Comparison of ENCODE assay signal across 13 cellular contexts in genomic region chr4:94419956-94420355, GRCh38. TPM values are rescaled to one million over a fixed set of nuclear protein-coding genes. Genes with fewer than 3 reads are reported as not detected.
A peak's percentile ranks its signal among the peaks of the same experiment; 100 is the strongest.
DNase-seq lines count a peak whose midpoint lies in the region; ATAC-seq and TF ChIP-seq lines count a peak whose summit lies in the region.
"Had no signal": no experiment of that assay in that cellular context is flagged by ENCODE, and none has a peak within 500 bp of the region (broad histone marks: within the 10 kb centered on the region; RNA-seq: fewer than 3 reads in every experiment).

No MANE protein-coding gene starts in this region.

- peaks cover 1% of the 10 kb centered on the region for H3K27me3 Mint-ChIP-seq in endodermal cell (ENCODE audit: insufficient read depth)

- ATAC-seq in IMR-90 (ENCODE audit: low read depth): peak; percentile 81
- ATAC-seq: activated CD4-positive, alpha-beta T cell treated with anti-CD3 and anti-CD28 coated beads for 36 hours; activated T-helper 17 cell treated with anti-CD3 and anti-CD28 coated beads, Interleukin-2, amount 50 U/mL, for 72 hours had no signal

- no peak overlapping the region for H3K4me3 Mint-ChIP-seq in endodermal cell
- H3K4me3 Mint-ChIP-seq: activated CD4-positive, alpha-beta T cell treated with anti-CD3 and anti-CD28 coated beads for 36 hours; activated T-helper 17 cell treated with anti-CD3 and anti-CD28 coated beads, Interleukin-2, amount 50 U/mL, for 72 hours had no signal

- no peak overlapping the region for H3K23ac ChIP-seq in IMR-90 (ENCODE audit: low read depth, low read length)

- H3K9me3 ChIP-seq in IMR-90 (ENCODE audit: control insufficient read depth, insufficient read depth, low read length) (peaks cover 3% of the 10 kb centered on the region; the same call in 1 of the 2 replicates), endodermal cell (ENCODE audit: control insufficient read depth, low read length) (peaks cover 55% of the 10 kb centered on the region)

- dilution Hi-C loops in IMR-90 (cut with HindIII; ENCODE audit: low sequenced_read_pairs, unreplicated experiment): no loop called here

- CTCF ChIA-PET in IMR-90 (lab: Yijun Ruan, JAX): interaction anchor here (0.7 kb wide), 1 partner anchor 339 kb away, joined by 3 read pairs; no protein-coding TSS in a partner anchor

- H3K36me3 Mint-ChIP-seq in endodermal cell (ENCODE audit: low read depth): peaks cover 6% of the 10 kb centered on the region

- H3K27ac ChIP-seq in ACC112 (ENCODE audit: low read depth, low read length): peak overlapping the region; percentile 55
- H3K27ac ChIP-seq in IMR-90 (ENCODE audit: insufficient read depth, low read length): no peak overlapping the region
- no peak overlapping the region for H3K27ac ChIP-seq in endodermal cell (ENCODE audit: low read depth, low read length)

- H3K79me2 ChIP-seq in ACC112 (ENCODE audit: control insufficient read depth, insufficient read depth, low read length, unreplicated experiment): no peaks in the 10 kb centered on the region

- TF ChIP-seq RAD21 in IMR-90 (IDR thresholded peaks at IDR 0.05; ENCODE audit: low read length): no peak

- POLR2A ChIA-PET in IMR-90 (lab: Charles Lee; ENCODE audit: unreplicated experiment): no interaction called here

- H2AFZ ChIP-seq in ACC112 (ENCODE audit: low read length, unreplicated experiment) (peak overlapping the region; percentile 62), IMR-90 (replicated peaks; ENCODE audit: low read length, poor library complexity) (no peak overlapping the region)

- H3K4ac ChIP-seq in IMR-90 (ENCODE audit: low read depth, low read length): no peak overlapping the region

- peaks cover 41% of the 10 kb centered on the region for H3K9me3 Mint-ChIP-seq in endodermal cell

- no peak overlapping the region for H4K8ac ChIP-seq in IMR-90 (ENCODE audit: low read depth in 2 of 2, low read length in 2 of 2)

- H3K36me3 ChIP-seq in ACC112 (ENCODE audit: insufficient read depth, low read length): no peaks in the 10 kb centered on the region
- H3K36me3 ChIP-seq in IMR-90 (ENCODE audit: control insufficient read depth, insufficient read depth, low read length): no peaks in the 10 kb centered on the region
- no peaks in the 10 kb centered on the region for H3K36me3 ChIP-seq in endodermal cell (ENCODE audit: control insufficient read depth, insufficient read depth, low read length)

- DNase-seq in IMR-90: peak; percentile 78
- DNase-seq in endodermal cell: no peak
- peak; percentile 61 for DNase-seq in kidney tubule cell (ENCODE audit: low spot score)
- no peak for DNase-seq in H4 (ENCODE audit: low spot score)
- no peak for DNase-seq in NCI-H2107 (lab: John Stamatoyannopoulos, UW)
- no peak for DNase-seq in SKM-1 treated with dmso at 0.1 percent for 144 hours (lab: John Stamatoyannopoulos, UW; ENCODE audit: unreplicated experiment)
- DNase-seq in GOT3 (lab: John Stamatoyannopoulos, UW): no peak
- DNase-seq: activated CD4-positive, alpha-beta T cell treated with anti-CD3 and anti-CD28 coated beads for 36 hours; AML-193; cerebellar nuclear complex; SW 1271 had no signal

- 0 out of 2 replicates have a peak overlapping the region, but pooled peaks have one; percentile 27 for H3K4me3 ChIP-seq in ACC112 (ENCODE audit: low read depth, low read length)
- H3K4me3 ChIP-seq in IMR-90 (ENCODE audit: insufficient read depth, low read depth, low read length): no peak overlapping the region
- peak overlapping the region; percentile 53 for H3K4me3 ChIP-seq in endodermal cell (ENCODE audit: low read length)

- intact Hi-C loops in IMR-90 (cut with micrococcal nuclease): no loop called here

- H3K27me3 ChIP-seq in ACC112 (ENCODE audit: insufficient read depth, low read length) (no peaks in the 10 kb centered on the region), IMR-90 (ENCODE audit: control insufficient read depth, insufficient read depth, low read length) (no peaks in the 10 kb centered on the region), endodermal cell (ENCODE audit: control insufficient read depth, insufficient read depth, low read length, poor library complexity, severe bottlenecking) (no peaks in the 10 kb centered on the region)

- H4K20me1 ChIP-seq in IMR-90 (ENCODE audit: insufficient read depth, low read length): no peaks in the 10 kb centered on the region

- H2BK20ac ChIP-seq in IMR-90 (ENCODE audit: low read depth, low read length): no peak overlapping the region

- no peak overlapping the region for H2BK120ac ChIP-seq in IMR-90 (ENCODE audit: low read depth, low read length)

- no peak overlapping the region for H3K18ac ChIP-seq in IMR-90 (ENCODE audit: low read depth, low read length)

- H2AK5ac ChIP-seq in IMR-90 (ENCODE audit: low read depth, low read length): no peak overlapping the region

- no peak overlapping the region for H4K91ac ChIP-seq in IMR-90 (ENCODE audit: insufficient read depth, low read depth, low read length)

- no peaks in the 10 kb centered on the region for H3K9me1 ChIP-seq in IMR-90 (ENCODE audit: insufficient read depth, low read length)

- H3K4me1 ChIP-seq in ACC112 (ENCODE audit: control insufficient read depth, insufficient read depth, low read length, unreplicated experiment): peaks cover 19% of the 10 kb centered on the region
- no peaks in the 10 kb centered on the region for H3K4me1 ChIP-seq in IMR-90 (ENCODE audit: control insufficient read depth, insufficient read depth, low read length)
- H3K4me1 ChIP-seq in endodermal cell (ENCODE audit: control insufficient read depth, insufficient read depth, low read length): no peaks in the 10 kb centered on the region

- H3K27ac Mint-ChIP-seq in endodermal cell: no peak overlapping the region
- H3K27ac Mint-ChIP-seq: activated CD4-positive, alpha-beta T cell treated with anti-CD3 and anti-CD28 coated beads for 36 hours; activated T-helper 17 cell treated with anti-CD3 and anti-CD28 coated beads, Interleukin-2, amount 50 U/mL, for 72 hours had no signal

- no peak overlapping the region for H2BK5ac ChIP-seq in IMR-90 (ENCODE audit: low read depth, low read length, poor library complexity, severe bottlenecking)

- H3K4me1 Mint-ChIP-seq in endodermal cell: peaks cover 19% of the 10 kb centered on the region
- H3K4me1 Mint-ChIP-seq: activated CD4-positive, alpha-beta T cell treated with anti-CD3 and anti-CD28 coated beads for 36 hours; activated T-helper 17 cell treated with anti-CD3 and anti-CD28 coated beads, Interleukin-2, amount 50 U/mL, for 72 hours had no signal

- TF ChIP-seq CTCF in IMR-90 (conservative IDR thresholded peaks at IDR 0.05; ENCODE audit: low read depth, low read length) (no peak), endodermal cell (conservative IDR thresholded peaks at IDR 0.05) (no peak)

- H3K9ac ChIP-seq in IMR-90 (ENCODE audit: low read depth, low read length): no peak overlapping the region
- H3K9ac ChIP-seq in endodermal cell (ENCODE audit: extremely low read depth, low read length, poor library complexity, severe bottlenecking): no peak overlapping the region

- H2BK15ac ChIP-seq in IMR-90 (ENCODE audit: low read depth, low read length): no peak overlapping the region

- no peak overlapping the region for H2AK9ac ChIP-seq in IMR-90 (replicated peaks; ENCODE audit: low read depth, low read length, poor library complexity)

- H3K14ac ChIP-seq in IMR-90 (replicated peaks; ENCODE audit: low read depth, low read length): no peak overlapping the region

- WGBS in IMR-90 (ENCODE audit: extremely low coverage in 2 of 2, insufficient read length in 1 of 2), 2 experiments: no CpG with 5 or more reads among the region's 3 CpGs
- 66 to 73% methylated on average over 3 of the region's 3 CpGs for WGBS in endodermal cell (ENCODE audit: insufficient coverage in 1 of 2, insufficient read length in 1 of 2), 2 experiments

- TF ChIP-seq POLR2A in IMR-90 (IDR thresholded peaks at IDR 0.05; ENCODE audit: low read depth, low read length): no peak

- no peak overlapping the region for H3K4me2 ChIP-seq in IMR-90 (ENCODE audit: low read depth, low read length)

- H3K56ac ChIP-seq in IMR-90 (ENCODE audit: extremely low read depth, insufficient read depth, low read length): no peak overlapping the region

- in situ Hi-C loops in IMR-90 (cut with MboI; ENCODE audit: low sequenced_read_pairs): loop anchor here (25.0 kb wide), 1 partner anchor 692 kb away; no protein-coding TSS in a partner anchor

- no peaks in the 10 kb centered on the region for H3K79me1 ChIP-seq in IMR-90 (ENCODE audit: low read depth in 1 of 2, low read length in 2 of 2)

- no TSS peak for BruUV-seq in IMR-90 (replicated peaks; lab: Mats Ljungman, UMichigan)

- H4K5ac ChIP-seq in IMR-90 (ENCODE audit: low read depth, low read length): no peak overlapping the region

TF ChIP-seq in IMR-90, 13 proteins besides CTCF, POLR2A, EP300 and RAD21:
- TF ChIP-seq RFX5 (IDR thresholded peaks at IDR 0.05; ENCODE audit: low read depth, low read length): no peak
- TF ChIP-seq CEBPB (IDR thresholded peaks at IDR 0.05; ENCODE audit: low read depth, low read length): peak; percentile 93
- no peak for TF ChIP-seq ELK1 (IDR thresholded peaks at IDR 0.05; ENCODE audit: borderline replicate concordance, low read depth, low read length)
- peak; percentile 55; the same call in 1 of the 2 replicates for TF ChIP-seq FOS (IDR thresholded peaks at IDR 0.05; ENCODE audit: low read depth, low read length)
- TF ChIP-seq MAFK (IDR thresholded peaks at IDR 0.05; ENCODE audit: low read depth, low read length): no peak
- no peak for TF ChIP-seq RCOR1 (IDR thresholded peaks at IDR 0.05; ENCODE audit: insufficient replicate concordance, low read length)

RNA-seq across cellular contexts. Expression of gene PDLIM5, which starts 31.8 kb away (rescaled TPM):
- 159 and 188 TPM in 2 replicates for total RNA-seq in IMR-90 (2012; rRNA removed)
- polyA plus RNA-seq in IMR-90 (2012; rRNA removed): 96.5 and 98.9 TPM in 2 replicates
- polyA plus RNA-seq in IMR-90 (2012; cell fraction: cytosol; rRNA removed): 50.8 and 51.2 TPM in 2 replicates
- 53.9 and 106 TPM in 2 replicates for polyA plus RNA-seq in IMR-90 (2012; cell fraction: nucleus; rRNA removed; ENCODE audit: low replicate concordance)
- total RNA-seq in endodermal cell: 100 to 1,000 TPM in 1 of 2 donors, 10 to 100 TPM in 1; 91.0 to 149 TPM
- polyA plus RNA-seq in endodermal cell (2013, experiment 1 of 2): 59.0 TPM
- polyA plus RNA-seq in endodermal cell (2013, experiment 2 of 2): 48.0 TPM
- 21.1 and 34.7 TPM in 2 replicates for total RNA-seq in H4 (2014; rRNA removed; shearing (Covaris generic))

Comparison
In these comparisons a context has a peak if more than half of its experiments do, and no peak if none do; other contexts are left out.
1. DNase-seq: peak in IMR-90 (single experiment) and kidney tubule cell (single experiment); none in endodermal cell (single experiment), H4 (single experiment), NCI-H2107 (single experiment), SKM-1 treated with dmso at 0.1 percent for 144 hours (single experiment) and GOT3 (single experiment).